In genomic region chr9:99146574-99146973, GRCh38 we compare ENCODE assay signal across 22 cellular contexts. TPM values are rescaled to one million over a fixed set of nuclear protein-coding genes. Genes with fewer than 3 reads are reported as not detected.
DNase-seq lines count a peak whose midpoint lies in the region; ATAC-seq, FAIRE-seq and TF ChIP-seq lines count a peak whose summit lies in the region.
"Had no signal": no experiment of that assay in that cellular context is flagged by ENCODE, and none has a peak within 500 bp of the region (broad histone marks: within the 10 kb centered on the region; RNA-seq: fewer than 3 reads in every experiment).

No MANE protein-coding gene starts in this region.

- no peaks in the 10 kb centered on the region for H3K9me1 ChIP-seq in endothelial cell of umbilical vein (replicated peaks; ENCODE audit: control insufficient read depth, extremely low read depth, insufficient read depth, low read length)

- H3K27me3 ChIP-seq in heart left ventricle (no peaks in the 10 kb centered on the region), endothelial cell of umbilical vein (ENCODE audit: control insufficient read depth in 2 of 2, insufficient read depth in 2 of 2, low read length in 2 of 2) (no peaks in the 10 kb centered on the region), left lung (no peaks in the 10 kb centered on the region)
- H3K27me3 ChIP-seq: BLaER1 had no signal

- BruUV-seq in endothelial cell of umbilical vein (replicated peaks; lab: Mats Ljungman, UMichigan): no TSS peak

- POLR2A ChIA-PET in endothelial cell of umbilical vein (lab: Charles Lee): interaction anchor here (0.9 kb wide), 1 partner anchor 14 kb away, joined by 3 read pairs; no protein-coding TSS in a partner anchor

- TF ChIP-seq CTCF in heart left ventricle (IDR thresholded peaks at IDR 0.05) (no peak), endothelial cell of umbilical vein (IDR thresholded peaks at IDR 0.05; ENCODE audit: extremely low read depth in 1 of 2, insufficient read depth in 1 of 2, low read depth in 1 of 2, low read length in 2 of 2) (no peak), left lung (IDR thresholded peaks at IDR 0.05) (no peak)

- FAIRE-seq in H54 (lab: Jason Lieb, UNC): peak; percentile 43
- FAIRE-seq in endothelial cell of umbilical vein (lab: Jason Lieb, UNC): no peak
- FAIRE-seq: GM12892, GM18507 had no signal

- peak overlapping the region; percentile 41 for H3K27ac Mint-ChIP-seq in activated CD4-positive, alpha-beta T cell treated with anti-CD3 and anti-CD28 coated beads, Interleukin-2, amount 10 ng/mL, durations not matched to agents 24 days and 14 days
- H3K27ac Mint-ChIP-seq: CD14-positive monocyte, GM23338, HFFc6 had no signal

- H3K36me3 ChIP-seq in heart left ventricle (peaks cover 0 to 96% (median 87%) of the 10 kb centered on the region in 9 donors), endothelial cell of umbilical vein (ENCODE audit: control insufficient read depth in 2 of 2, extremely low read depth in 1 of 2, insufficient read depth in 2 of 2, low read length in 2 of 2) (peaks cover 1 to 6% of the 10 kb centered on the region in 2 experiments), left lung (peaks cover 0 to 95% of the 10 kb centered on the region in 2 donors)

- 56 to 69% (median 66%) methylated on average over 4 of the region's 4 CpGs for WGBS in heart left ventricle, 4 donors

- no peak for DNase-seq in activated CD4-positive, alpha-beta T cell treated with anti-CD3 and anti-CD28 coated beads, Interleukin-2, amount 10 ng/mL, durations not matched to agents 24 days and 14 days
- no peak for DNase-seq in activated CD4-positive, alpha-beta T cell treated with anti-CD3 and anti-CD28 coated beads, Interleukin-2, amount 50 U/mL, for 48 hours
- DNase-seq in heart left ventricle (no peak), Right ventricle myocardium superior (no peak), H54 (ENCODE audit: insufficient read length, low spot score) (no peak), endothelial cell of umbilical vein (ENCODE audit: low read depth, low spot score) (peak; percentile 25), left lung (no peak)
- no peak for DNase-seq in activated T-cell treated with anti-CD3 and anti-CD28 coated beads, Interleukin-2, amount 50 U/mL, for 4 hours
- DNase-seq: 8988T; CD4-positive, alpha-beta memory T cell; DMS153; DMS79; GDM1; H7; HFFc6 had no signal

- peaks cover 65% of the 10 kb centered on the region for H3K36me3 Mint-ChIP-seq in activated CD4-positive, alpha-beta T cell treated with anti-CD3 and anti-CD28 coated beads, Interleukin-2, amount 10 ng/mL, durations not matched to agents 24 days and 14 days (ENCODE audit: low read depth)
- H3K36me3 Mint-ChIP-seq in activated T-cell treated with anti-CD3 and anti-CD28 coated beads, Interleukin-2, amount 50 U/mL, for 4 hours (ENCODE audit: insufficient read depth): peaks cover 47% of the 10 kb centered on the region

- H3K4me1 ChIP-seq in heart left ventricle (peaks cover 0 to 11% (median 0%) of the 10 kb centered on the region in 12 donors), endothelial cell of umbilical vein (ENCODE audit: control insufficient read depth, extremely low read depth, insufficient read depth, low read length) (peaks cover 7% of the 10 kb centered on the region), left lung (no peaks in the 10 kb centered on the region)
- H3K4me1 ChIP-seq: BLaER1 had no signal

- TF ChIP-seq POLR2A in heart left ventricle (IDR thresholded peaks at IDR 0.05): no peak
- TF ChIP-seq POLR2A in H54 (IDR thresholded peaks at IDR 0.05; ENCODE audit: low read depth, low read length): no peak
- TF ChIP-seq POLR2A in endothelial cell of umbilical vein (IDR thresholded peaks at IDR 0.05; ENCODE audit: low read depth, low read length): no peak

- no peak overlapping the region for H3K4me3 ChIP-seq in heart left ventricle
- no peak overlapping the region for H3K4me3 ChIP-seq in endothelial cell of umbilical vein (replicated peaks in 1 of 3; ENCODE audit: insufficient read depth in 1 of 3, low read depth in 1 of 3, low read length in 3 of 3)
- H3K4me3 ChIP-seq in left lung: no peak overlapping the region
- H3K4me3 ChIP-seq: BLaER1, GM23338 had no signal

- peak in 3 of 4 donors; percentile 58 to 75 (median 62) for ATAC-seq in heart left ventricle
- no peak for ATAC-seq in Right ventricle myocardium superior (ENCODE audit: poor library complexity)
- no peak for ATAC-seq in left lung
- no peak for ATAC-seq in activated T-cell treated with anti-CD3 and anti-CD28 coated beads, Interleukin-2, amount 50 U/mL, for 4 hours
- ATAC-seq: GM23338, HCT116 had no signal

- no peaks in the 10 kb centered on the region for H3K9me3 Mint-ChIP-seq in activated CD4-positive, alpha-beta T cell treated with anti-CD3 and anti-CD28 coated beads, Interleukin-2, amount 10 ng/mL, durations not matched to agents 24 days and 14 days
- no peaks in the 10 kb centered on the region for H3K9me3 Mint-ChIP-seq in activated T-cell treated with anti-CD3 and anti-CD28 coated beads, Interleukin-2, amount 50 U/mL, for 4 hours
- H3K9me3 Mint-ChIP-seq: CD14-positive monocyte; CD4-positive, alpha-beta memory T cell; GM23338; HFFc6 had no signal

- H3K27ac ChIP-seq in heart left ventricle: no peak overlapping the region
- H3K27ac ChIP-seq in endothelial cell of umbilical vein (ENCODE audit: insufficient read depth, low read depth, low read length): no peak overlapping the region
- H3K27ac ChIP-seq in left lung: no peak overlapping the region
- H3K27ac ChIP-seq: BLaER1, HL-60 had no signal

- CTCF ChIA-PET in endothelial cell of umbilical vein (lab: Charles Lee): no interaction called here

- H3K27me3 Mint-ChIP-seq in activated CD4-positive, alpha-beta T cell treated with anti-CD3 and anti-CD28 coated beads, Interleukin-2, amount 10 ng/mL, durations not matched to agents 24 days and 14 days: no peaks in the 10 kb centered on the region
- no peaks in the 10 kb centered on the region for H3K27me3 Mint-ChIP-seq in activated T-cell treated with anti-CD3 and anti-CD28 coated beads, Interleukin-2, amount 50 U/mL, for 4 hours (ENCODE audit: low read depth)
- H3K27me3 Mint-ChIP-seq: CD4-positive, alpha-beta memory T cell had no signal

- H3K79me2 ChIP-seq in endothelial cell of umbilical vein (ENCODE audit: control insufficient read depth, insufficient read depth, low read length): no peaks in the 10 kb centered on the region

- dilution Hi-C loops in endothelial cell of umbilical vein (cut with MboI; ENCODE audit: extremely low pct_ligation_motif_present, low sequenced_read_pairs): no loop called here

- no peak overlapping the region for H3K4me3 Mint-ChIP-seq in activated CD4-positive, alpha-beta T cell treated with anti-CD3 and anti-CD28 coated beads, Interleukin-2, amount 10 ng/mL, durations not matched to agents 24 days and 14 days
- no peak overlapping the region for H3K4me3 Mint-ChIP-seq in activated T-cell treated with anti-CD3 and anti-CD28 coated beads, Interleukin-2, amount 50 U/mL, for 4 hours
- H3K4me3 Mint-ChIP-seq: CD14-positive monocyte; CD4-positive, alpha-beta memory T cell; GM23338; HFFc6 had no signal

- H3K4me1 Mint-ChIP-seq in activated CD4-positive, alpha-beta T cell treated with anti-CD3 and anti-CD28 coated beads, Interleukin-2, amount 10 ng/mL, durations not matched to agents 24 days and 14 days: peaks cover 26% of the 10 kb centered on the region
- peaks cover 24% of the 10 kb centered on the region for H3K4me1 Mint-ChIP-seq in activated T-cell treated with anti-CD3 and anti-CD28 coated beads, Interleukin-2, amount 50 U/mL, for 4 hours (ENCODE audit: low read depth)
- H3K4me1 Mint-ChIP-seq: CD14-positive monocyte had no signal

- intact Hi-C loops in activated CD4-positive, alpha-beta T cell treated with anti-CD3 and anti-CD28 coated beads, Interleukin-2, amount 10 ng/mL, durations not matched to agents 24 days and 14 days (cut with micrococcal nuclease): loop anchor here (10.0 kb wide), 1 partner anchor 302 kb away; no protein-coding TSS in a partner anchor
- intact Hi-C loops in heart left ventricle (cut with DNase I) (loop anchor here in 1 of 10 donors (5.0 kb wide), 1 partner anchor 289 kb away; no protein-coding TSS in a partner anchor), Right ventricle myocardium superior (cut with DNase I) (no loop called here), endothelial cell of umbilical vein (cut with micrococcal nuclease) (no loop called here), left lung (cut with DNase I) (no loop called here)

- H2AFZ ChIP-seq in endothelial cell of umbilical vein (ENCODE audit: low read depth, low read length): no peak overlapping the region
- H2AFZ ChIP-seq: GM23338 had no signal

- no peaks in the 10 kb centered on the region for H4K20me1 ChIP-seq in endothelial cell of umbilical vein (replicated peaks; ENCODE audit: control insufficient read depth, extremely low read depth, insufficient read depth, low read length)
- H4K20me1 ChIP-seq: BLaER1 had no signal

- H3K9ac ChIP-seq in endothelial cell of umbilical vein (replicated peaks; ENCODE audit: extremely low read depth, insufficient read depth, low read length): no peak overlapping the region
- H3K9ac ChIP-seq: BLaER1 had no signal

- no peak overlapping the region for H3K4me2 ChIP-seq in endothelial cell of umbilical vein (ENCODE audit: insufficient read depth, low read length)
- H3K4me2 ChIP-seq: BLaER1, GM23338 had no signal

- H3K9me3 ChIP-seq in heart left ventricle (no peaks in the 10 kb centered on the region), endothelial cell of umbilical vein (replicated peaks; ENCODE audit: control insufficient read depth, insufficient read depth, low read length) (no peaks in the 10 kb centered on the region), left lung (no peaks in the 10 kb centered on the region)
- H3K9me3 ChIP-seq: BLaER1 had no signal

TF ChIP-seq in endothelial cell of umbilical vein, 7 proteins besides CTCF, POLR2A, EP300 and RAD21 (continues in another document):
- no peak for TF ChIP-seq FOS (IDR thresholded peaks at IDR 0.05; ENCODE audit: borderline replicate concordance, insufficient read depth, low read length)
- no peak for TF ChIP-seq EZH2 (IDR thresholded peaks at IDR 0.05; ENCODE audit: borderline replicate concordance, low read depth, low read length, severe bottlenecking)

RNA-seq across cellular contexts. Expression of gene TGFBR1, which starts 41.7 kb away (rescaled TPM):
- 29.7 and 35.3 TPM in 2 replicates for total RNA-seq in activated CD4-positive, alpha-beta T cell treated with anti-CD3 and anti-CD28 coated beads, Interleukin-2, amount 10 ng/mL, durations not matched to agents 24 days and 14 days
- total RNA-seq in heart left ventricle: 10 to 100 TPM in 8 of 9 donors, 1 to 10 TPM in 1; 8.5 to 41.0 (median 14.7) TPM
- polyA plus RNA-seq in heart left ventricle: 1 to 10 TPM; 3.8 to 7.6 TPM
- 11.9 TPM for total RNA-seq in Right ventricle myocardium superior
- 17.7 and 18.6 TPM in 2 replicates for total RNA-seq in endothelial cell of umbilical vein
- 5.6 and 5.8 TPM in 2 replicates for polyA plus RNA-seq in endothelial cell of umbilical vein
- 4.5 and 4.8 TPM in 2 replicates for polyA plus RNA-seq in endothelial cell of umbilical vein (2011; cell fraction: cytosol; rRNA removed)
- 7.4 and 8.0 TPM in 2 replicates for polyA plus RNA-seq in endothelial cell of umbilical vein (2011; cell fraction: nucleus; rRNA removed)
- polyA plus RNA-seq in endothelial cell of umbilical vein (2012): 11.4 and 14.2 TPM in 2 replicates
- polyA minus RNA-seq in endothelial cell of umbilical vein: 57.5 and 90.0 TPM in 2 replicates
- polyA minus RNA-seq in endothelial cell of umbilical vein (2011; cell fraction: cytosol; rRNA and poly(A)+ RNA removed): 62.7 TPM
- polyA minus RNA-seq in endothelial cell of umbilical vein (2011; cell fraction: nucleus; rRNA and poly(A)+ RNA removed): 21.1 and 25.6 TPM in 2 replicates
- total RNA-seq in left lung: 10 to 100 TPM; 60.9 to 74.1 TPM
- 10 to 100 TPM; 14.6 to 19.6 (median 17.0) TPM for total RNA-seq in activated T-cell treated with anti-CD3 and anti-CD28 coated beads, Interleukin-2, amount 50 U/mL, for 4 hours

Comparison
In these comparisons a context has a peak if more than half of its experiments do, and no peak if none do; other contexts are left out.
1. ATAC-seq: peak in heart left ventricle (3 of 4); none in Right ventricle myocardium superior (single experiment), left lung (single experiment) and activated T-cell treated with anti-CD3 and anti-CD28 coated beads, Interleukin-2, amount 50 U/mL, for 4 hours (0 of 2).